ENCODE assay signal across 18 cellular contexts in genomic region chr19:40078377-40078776, GRCh38.
"Had no signal": no experiment of that assay in that cellular context is flagged by ENCODE, and none has a peak within 500 bp of the region (broad histone marks: within the 10 kb centered on the region; RNA-seq: fewer than 3 reads in every experiment).

No MANE protein-coding gene starts in this region.

- H3K4me2 ChIP-seq: KMS-11 had no signal

- H3K4me3 Mint-ChIP-seq: T-cell; T-helper 1 cell treated with Interleukin-12 subunit alpha and Interleukin-12 subunit beta and Interleukin-4 antibody, amounts not matched to agents 30 μg/mL and 1 μg/mL, for 36 hours had no signal

- H3K4me1 Mint-ChIP-seq: T-cell had no signal

- H3K27me3 ChIP-seq: SJCRH30 had no signal

- H3K4me1 ChIP-seq: SJCRH30 had no signal

- H3K27ac ChIP-seq: KMS-11, RWPE1, SJCRH30 had no signal

- H3K27ac Mint-ChIP-seq: T-cell; T-helper 1 cell treated with Interleukin-12 subunit alpha and Interleukin-12 subunit beta and Interleukin-4 antibody, amounts not matched to agents 30 μg/mL and 1 μg/mL, for 36 hours had no signal

- DNase-seq: Kasumi-1, NCI-H1092 treated with DMSO at 0.1 percent for 48 hours, NCI-H1436, NCI-H187, NCI-H2029, NCI-H2081 treated with DMSO at 0.1 percent for 48 hours, NCI-H2171, NCI-H345, NCI-H446 treated with DMSO at 0.1 percent for 48 hours, NCI-H510A treated with DMSO at 0.1 percent for 48 hours, NCI-H526, NCI-H82, SHP77 treated with DMSO at 0.1 percent for 48 hours, SJCRH30, T-cell had no signal

- H3K9ac ChIP-seq: KMS-11 had no signal

- H3K4me3 ChIP-seq: SJCRH30 had no signal

- H3K27me3 Mint-ChIP-seq: T-cell had no signal
